Comparison of ENCODE assay signal across 17 cellular contexts in the genomic region with DNA sequence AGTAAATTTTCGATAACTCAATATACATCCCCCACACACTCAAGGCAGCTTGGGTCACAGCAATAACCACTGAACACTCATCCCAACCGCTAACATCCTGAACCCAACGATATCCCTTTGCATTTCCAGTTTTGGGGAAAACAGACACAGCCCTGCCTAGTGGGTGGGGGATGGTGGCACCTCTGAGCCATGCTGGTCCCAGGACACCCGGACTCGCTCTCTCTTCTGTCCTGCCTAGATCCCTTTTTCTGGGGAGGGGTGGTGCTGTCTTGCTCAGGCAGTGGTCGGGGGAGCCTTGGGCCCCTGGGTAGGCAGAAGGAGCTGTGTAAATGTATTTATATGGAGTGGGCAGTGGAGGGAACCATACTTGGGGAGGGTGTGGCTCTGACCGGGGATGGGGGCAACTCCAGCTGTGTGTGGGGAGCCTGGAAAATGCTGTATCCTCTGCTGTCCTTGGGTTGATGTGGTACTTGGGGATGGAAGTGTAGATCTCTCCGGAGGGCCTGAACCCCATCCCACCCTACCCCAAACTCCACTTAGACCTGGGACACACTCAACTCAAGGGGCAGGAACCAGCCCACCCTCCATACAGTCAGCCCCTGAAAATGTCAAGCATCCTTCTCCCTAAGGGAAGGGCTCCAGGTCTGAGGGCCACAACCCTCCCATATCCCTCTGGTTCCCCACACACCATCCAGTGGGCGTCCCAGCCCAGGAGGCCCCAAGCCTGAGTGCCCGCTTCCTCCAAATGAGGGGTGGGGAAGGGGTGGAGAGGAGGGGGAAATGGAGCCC. TPM values are rescaled to one million over a fixed set of nuclear protein-coding genes. Genes with fewer than 3 reads are reported as not detected.
DNase-seq lines count a peak whose midpoint lies in the region; TF ChIP-seq lines count a peak whose summit lies in the region.
"Had no signal": no experiment of that assay in that cellular context is flagged by ENCODE, and none has a peak within 500 bp of the region (broad histone marks: within the 10 kb centered on the region; RNA-seq: fewer than 3 reads in every experiment).

No MANE protein-coding gene starts in this region.

- intact Hi-C loops in activated CD4-positive, alpha-beta T cell treated with anti-CD3 and anti-CD28 coated beads, Interleukin-2, amount 10 ng/mL, durations not matched to agents 24 days and 14 days (cut with micrococcal nuclease) = no loop called here
- intact Hi-C loops in sigmoid colon (cut with DNase I) = no loop called here

- peaks cover 12% of the 10 kb centered on the region for H3K4me1 Mint-ChIP-seq in activated CD4-positive, alpha-beta T cell treated with anti-CD3 and anti-CD28 coated beads, Interleukin-2, amount 10 ng/mL, durations not matched to agents 24 days and 14 days

- H3K4me1 ChIP-seq in Peyer's patch = peaks cover 14 to 62% (median 25%) of the 10 kb centered on the region in 4 donors
- peaks cover 5% of the 10 kb centered on the region for H3K4me1 ChIP-seq in iPS DF 6.9 (ENCODE audit: control insufficient read depth, insufficient read depth, low read length)
- H3K4me1 ChIP-seq in sigmoid colon = peaks cover 0 to 45% (median 37%) of the 10 kb centered on the region in 4 donors
- peaks cover 0 to 30% (median 15%) of the 10 kb centered on the region in 4 donors for H3K4me1 ChIP-seq in tibial nerve

- H3K4me3 Mint-ChIP-seq in activated CD4-positive, alpha-beta T cell treated with anti-CD3 and anti-CD28 coated beads, Interleukin-2, amount 10 ng/mL, durations not matched to agents 24 days and 14 days = peak overlapping the region; percentile 59

- no peaks in the 10 kb centered on the region for H3K9me3 Mint-ChIP-seq in activated CD4-positive, alpha-beta T cell treated with anti-CD3 and anti-CD28 coated beads, Interleukin-2, amount 10 ng/mL, durations not matched to agents 24 days and 14 days

- H3K36me3 ChIP-seq in Peyer's patch = no peaks in the 10 kb centered on the region
- no peaks in the 10 kb centered on the region for H3K36me3 ChIP-seq in iPS DF 6.9 (ENCODE audit: control insufficient read depth, insufficient read depth, low read length)
- no peaks in the 10 kb centered on the region for H3K36me3 ChIP-seq in sigmoid colon
- H3K36me3 ChIP-seq in tibial nerve = no peaks in the 10 kb centered on the region
- H3K36me3 ChIP-seq: esophagus squamous epithelium had no signal

- H3K27ac Mint-ChIP-seq in activated CD4-positive, alpha-beta T cell treated with anti-CD3 and anti-CD28 coated beads, Interleukin-2, amount 10 ng/mL, durations not matched to agents 24 days and 14 days = no peak overlapping the region

- H3K4me3 ChIP-seq in Peyer's patch (peak overlapping the region in 3 of 4 donors; percentile 31 to 68 (median 52)), iPS DF 6.9 (ENCODE audit: low read length) (peak overlapping the region; percentile 39; the same call in 1 of the 2 replicates), sigmoid colon (peak overlapping the region in 3 of 4 donors; percentile 41 to 55 (median 53)), tibial nerve (peak overlapping the region in 2 of 4 donors; percentile 47 to 51)

- WGBS in iPS DF 6.9 (ENCODE audit: insufficient coverage, insufficient read length) = no CpG with 5 or more reads among the region's 10 CpGs
- 73 to 78% methylated on average over 10 of the region's 10 CpGs for WGBS in sigmoid colon, 2 donors
- WGBS in tibial nerve, 2 donors = 67 to 73% methylated on average over 10 of the region's 10 CpGs

- no peaks in the 10 kb centered on the region for H3K27me3 ChIP-seq in Peyer's patch
- H3K27me3 ChIP-seq in iPS DF 6.9 (ENCODE audit: control insufficient read depth, insufficient read depth, low read length) = peaks cover 9% of the 10 kb centered on the region; the same call in 1 of the 2 replicates
- peaks cover 0 to 21% (median 14%) of the 10 kb centered on the region in 3 donors for H3K27me3 ChIP-seq in sigmoid colon
- peaks cover 0 to 56% of the 10 kb centered on the region in 2 donors for H3K27me3 ChIP-seq in tibial nerve

- no peak for DNase-seq in activated CD4-positive, alpha-beta T cell treated with anti-CD3 and anti-CD28 coated beads, Interleukin-2, amount 10 ng/mL, durations not matched to agents 24 days and 14 days
- DNase-seq in activated CD4-positive, alpha-beta T cell treated with anti-CD3 and anti-CD28 coated beads, Interleukin-2, amount 50 U/mL, for 4 hours = no peak
- DNase-seq in Peyer's patch (peak in 1 of 3 donors; percentile 50), iPS DF 6.9 (ENCODE audit: low read depth, low spot score) (no peak), sigmoid colon (no peak), G401 (ENCODE audit: low spot score) (no peak), tibial nerve (ENCODE audit: low spot score in 2 of 2) (no peak), GM10266 (ENCODE audit: extremely low spot score) (no peak)
- DNase-seq: DMS79, esophagus squamous epithelium, NCI-H1417 treated with DMSO at 0.1 percent for 48 hours, NCI-H524 treated with DMSO at 0.1 percent for 48 hours, trophoblast cell had no signal

- peaks cover 69% of the 10 kb centered on the region for H3K27me3 Mint-ChIP-seq in activated CD4-positive, alpha-beta T cell treated with anti-CD3 and anti-CD28 coated beads, Interleukin-2, amount 10 ng/mL, durations not matched to agents 24 days and 14 days

- H3K9me3 ChIP-seq in Peyer's patch (no peaks in the 10 kb centered on the region), iPS DF 6.9 (ENCODE audit: control insufficient read depth, insufficient read depth, low read length) (no peaks in the 10 kb centered on the region), sigmoid colon (no peaks in the 10 kb centered on the region), tibial nerve (no peaks in the 10 kb centered on the region)
- H3K9me3 ChIP-seq: esophagus squamous epithelium had no signal

- TF ChIP-seq CTCF in Peyer's patch (IDR thresholded peaks at IDR 0.05) = no peak
- TF ChIP-seq CTCF in sigmoid colon (IDR thresholded peaks at IDR 0.05) = no peak
- no peak for TF ChIP-seq CTCF in tibial nerve (IDR thresholded peaks at IDR 0.05)
- TF ChIP-seq CTCF in GM10266 (IDR thresholded peaks at IDR 0.05; ENCODE audit: control insufficient read depth, insufficient read depth, low read depth, missing control alignments) = no peak

- H3K27ac ChIP-seq in Peyer's patch = peak overlapping the region in 3 of 4 donors; percentile 79 to 94 (median 93)
- H3K27ac ChIP-seq in iPS DF 6.9 (ENCODE audit: low read length) = no peak overlapping the region
- no peak overlapping the region for H3K27ac ChIP-seq in sigmoid colon
- no peak overlapping the region for H3K27ac ChIP-seq in tibial nerve
- H3K27ac ChIP-seq: RWPE1 had no signal

- TF ChIP-seq EP300 in sigmoid colon (IDR thresholded peaks at IDR 0.05) (no peak), tibial nerve (IDR thresholded peaks at IDR 0.05) (no peak)

- in situ Hi-C loops in G401 (cut with HindIII; ENCODE audit: low sequenced_read_pairs) = no loop called here

- no peak for TF ChIP-seq POLR2A in Peyer's patch (IDR thresholded peaks at IDR 0.05)
- no peak for TF ChIP-seq POLR2A in sigmoid colon (IDR thresholded peaks at IDR 0.05)
- no peak for TF ChIP-seq POLR2A in tibial nerve (IDR thresholded peaks at IDR 0.05)

- H3K36me3 Mint-ChIP-seq in activated CD4-positive, alpha-beta T cell treated with anti-CD3 and anti-CD28 coated beads, Interleukin-2, amount 10 ng/mL, durations not matched to agents 24 days and 14 days (ENCODE audit: low read depth) = peaks cover 3% of the 10 kb centered on the region

RNA-seq across cellular contexts. Expression of a gene that starts 23.7 kb away (rescaled TPM):
- not detected in 2 replicates for total RNA-seq in activated CD4-positive, alpha-beta T cell treated with anti-CD3 and anti-CD28 coated beads, Interleukin-2, amount 10 ng/mL, durations not matched to agents 24 days and 14 days
- total RNA-seq in Peyer's patch (under 1 TPM in 1 of 4 donors, not detected in 3; 0.80 TPM), sigmoid colon (not detected), tibial nerve (not detected)
- not detected for polyA plus RNA-seq in sigmoid colon
- not detected in 2 replicates for total RNA-seq in G401 (2014; rRNA removed; shearing (Covaris generic))
- total RNA-seq: cardiac septum, esophagus squamous epithelium, HT-29, skeletal muscle tissue had no signal

RNA-seq across cellular contexts. Expression of a gene that starts 31.0 kb away (rescaled TPM):
- total RNA-seq in activated CD4-positive, alpha-beta T cell treated with anti-CD3 and anti-CD28 coated beads, Interleukin-2, amount 10 ng/mL, durations not matched to agents 24 days and 14 days = 0.62 and 0.72 TPM in 2 replicates
- 1 to 10 TPM in 3 of 4 donors, not detected in 1; 1.4 to 2.4 (median 1.4) TPM for total RNA-seq in Peyer's patch
- total RNA-seq in sigmoid colon = under 1 TPM in 3 of 4 donors, not detected in 1; under 0.01 to 0.55 (median 0.27) TPM
- polyA plus RNA-seq in sigmoid colon = under 1 TPM; under 0.01 to 0.41 (median 0.23) TPM
- total RNA-seq in G401 (2014; rRNA removed; shearing (Covaris generic)) = not detected in 2 replicates
- not detected for total RNA-seq in tibial nerve
- total RNA-seq: skeletal muscle tissue had no signal

RNA-seq across cellular contexts. Expression of a gene that starts 34.3 kb away (rescaled TPM):
- 0.43 and 0.79 TPM in 2 replicates for total RNA-seq in activated CD4-positive, alpha-beta T cell treated with anti-CD3 and anti-CD28 coated beads, Interleukin-2, amount 10 ng/mL, durations not matched to agents 24 days and 14 days
- total RNA-seq in Peyer's patch (1 to 10 TPM in 1 of 4 donors, not detected in 3; 6.8 TPM), sigmoid colon (not detected), tibial nerve (10 to 100 TPM in 1 of 4 donors, 1 to 10 TPM in 2, not detected in 1; 5.2 to 12.7 (median 6.1) TPM)
- 1 to 10 TPM in 1 of 3 donors, not detected in 2; 5.2 TPM for polyA plus RNA-seq in sigmoid colon
- not detected in 2 replicates for total RNA-seq in G401 (2014; rRNA removed; shearing (Covaris generic))
- total RNA-seq: HT-29 had no signal

RNA-seq across cellular contexts. Expression of a gene that starts 45.0 kb away (rescaled TPM):
- total RNA-seq in activated CD4-positive, alpha-beta T cell treated with anti-CD3 and anti-CD28 coated beads, Interleukin-2, amount 10 ng/mL, durations not matched to agents 24 days and 14 days = 78.9 and 79.6 TPM in 2 replicates
- total RNA-seq in Peyer's patch = 100 to 1,000 TPM; 138 to 304 (median 176) TPM
- 10 to 100 TPM; 32.1 to 96.0 (median 90.3) TPM for total RNA-seq in sigmoid colon
- polyA plus RNA-seq in sigmoid colon = 100 to 1,000 TPM; 155 to 188 (median 163) TPM
- total RNA-seq in G401 (2014; rRNA removed; shearing (Covaris generic)) = 223 and 291 TPM in 2 replicates
- 100 to 1,000 TPM in 2 of 4 donors, 10 to 100 TPM in 2; 61.8 to 114 (median 101) TPM for total RNA-seq in tibial nerve

Comparison
In these comparisons a context has a peak if more than half of its experiments do, and no peak if none do; other contexts are left out.
1. H3K27ac ChIP-seq: peak in Peyer's patch (3 of 4); none in iPS DF 6.9 (single experiment), sigmoid colon (0 of 4) and tibial nerve (0 of 4).